In the genomic region with DNA sequence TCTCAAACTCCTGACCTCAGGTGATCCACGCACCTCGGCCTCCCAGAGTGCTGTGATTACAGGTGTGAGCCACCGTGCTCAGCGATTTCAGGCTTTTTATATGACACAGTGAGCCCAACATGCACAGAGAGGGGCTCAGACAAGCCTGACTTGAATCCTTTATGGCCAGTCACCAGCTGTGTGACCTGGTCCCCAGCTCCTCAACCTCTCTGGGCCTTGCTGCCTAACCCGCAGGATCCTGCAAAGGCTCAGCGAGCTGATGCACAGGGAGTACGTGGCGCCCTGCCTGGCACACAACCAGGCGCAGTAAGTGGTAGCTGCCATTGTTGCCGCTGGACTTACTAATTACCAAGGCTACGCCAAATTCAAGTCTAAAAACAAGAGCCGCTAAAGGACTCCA, we compare ENCODE assay signal across 31 cellular contexts. TPM values are rescaled to one million over a fixed set of nuclear protein-coding genes. Genes with fewer than 3 reads are reported as not detected.
"Had no signal": no experiment of that assay in that cellular context is flagged by ENCODE, and none has a peak within 500 bp of the region (broad histone marks: within the 10 kb centered on the region; RNA-seq: fewer than 3 reads in every experiment).

No MANE protein-coding gene starts in this region.

- H3K27me3 Mint-ChIP-seq: naive thymus-derived CD8-positive, alpha-beta T cell had no signal

- H3K9me3 ChIP-seq: esophagus squamous epithelium, gastrocnemius medialis, heart right ventricle, lower lobe of right lung, mucosa of descending colon had no signal

- H3K27me3 ChIP-seq: esophagus squamous epithelium, heart right ventricle had no signal

- H3K4me1 ChIP-seq: gastrocnemius medialis, heart right ventricle, lower lobe of right lung had no signal

- DNase-seq: effector CD8-positive, alpha-beta T cell; effector memory CD8-positive, alpha-beta T cell; endodermal cell; erythroblast; esophagus squamous epithelium; foreskin fibroblast; foreskin melanocyte; gastrocnemius medialis; glutamatergic neuron; head of caudate nucleus; heart right ventricle; hippocampal formation; immature natural killer cell; islet precursor cell; kidney; kidney glomerular epithelial cell; left colon; left ventricle myocardium superior; lower lobe of right lung; mesenchymal stem cell; mucosa of descending colon; naive B cell; naive thymus-derived CD8-positive, alpha-beta T cell had no signal

- H3K27ac ChIP-seq: coronary artery, epithelial cell of prostate, esophagus squamous epithelium, gastrocnemius medialis, heart right ventricle, lower lobe of right lung had no signal

- H3K36me3 Mint-ChIP-seq: immature natural killer cell; mesothelial cell of epicardium; naive B cell; naive thymus-derived CD8-positive, alpha-beta T cell had no signal

- H3K36me3 ChIP-seq: esophagus squamous epithelium, gastrocnemius medialis, heart right ventricle, lower lobe of right lung had no signal

- H3K9me3 Mint-ChIP-seq: dendritic cell treated with granulocyte-macrophage colony-stimulating factor and Interleukin-4, amounts not matched to agents 40 ng/mL and 50 ng/mL, for 4 days; effector memory CD8-positive, alpha-beta T cell; endodermal cell; immature natural killer cell; mesothelial cell of epicardium; naive B cell; naive thymus-derived CD8-positive, alpha-beta T cell had no signal

- H3K4me3 Mint-ChIP-seq: dendritic cell treated with granulocyte-macrophage colony-stimulating factor and Interleukin-4, amounts not matched to agents 40 ng/mL and 50 ng/mL, for 4 days; effector memory CD8-positive, alpha-beta T cell; endodermal cell; immature natural killer cell; mesothelial cell of epicardium; naive B cell; naive thymus-derived CD8-positive, alpha-beta T cell had no signal

- H3K27ac Mint-ChIP-seq: dendritic cell treated with granulocyte-macrophage colony-stimulating factor and Interleukin-4, amounts not matched to agents 40 ng/mL and 50 ng/mL, for 4 days; mesothelial cell of epicardium; naive B cell; naive thymus-derived CD8-positive, alpha-beta T cell had no signal

- ATAC-seq: effector memory CD8-positive, alpha-beta T cell; esophagus mucosa; gastrocnemius medialis; heart right ventricle; left colon; left lobe of liver; left ventricle myocardium superior; lower lobe of right lung; mucosa of descending colon; naive thymus-derived CD8-positive, alpha-beta T cell had no signal

- H3K4me1 Mint-ChIP-seq: immature natural killer cell; naive B cell; naive thymus-derived CD8-positive, alpha-beta T cell had no signal

- FAIRE-seq: colon, endometrium, kidney had no signal

- H3K4me3 ChIP-seq: coronary artery, esophagus squamous epithelium, gastrocnemius medialis, heart right ventricle, lower lobe of right lung, mucosa of descending colon had no signal

RNA-seq across cellular contexts. Expression of a gene that starts 16.6 kb away (rescaled TPM):
- total RNA-seq: naive thymus-derived CD8-positive, alpha-beta T cell had no signal
